Comparison of ENCODE assay signal across 8 cellular contexts in genomic region chr10:20858292-20859124, GRCh38. TPM values are rescaled to one million over a fixed set of nuclear protein-coding genes. Genes with fewer than 3 reads are reported as not detected.
A peak's percentile ranks its signal among the peaks of the same experiment; 100 is the strongest.
DNase-seq lines count a peak whose midpoint lies in the region; ATAC-seq and TF ChIP-seq lines count a peak whose summit lies in the region.

No MANE protein-coding gene starts in this region.

- TF ChIP-seq POLR2A in gastrocnemius medialis (IDR thresholded peaks at IDR 0.05), result no peak

- H3K27ac ChIP-seq in SK-N-SH (ENCODE audit: low read depth in 2 of 2, low read length in 1 of 2) (peak overlapping the region in 1 of 2 experiments; percentile 55; a peak in 2 of 4 replicates), gastrocnemius medialis (no peak overlapping the region)

- H3K4me1 ChIP-seq in SK-N-SH (ENCODE audit: control insufficient read depth in 1 of 2, insufficient read depth in 2 of 2, low read depth in 1 of 2, low read length in 1 of 2) (peaks cover 0 to 7% of the 10 kb centered on the region in 2 experiments; a peak in 1 of 4 replicates), gastrocnemius medialis (no peaks in the 10 kb centered on the region)

- peak; percentile 83 for TF ChIP-seq RAD21 in SK-N-SH (IDR thresholded peaks at IDR 0.05; ENCODE audit: low read length)

- H3F3A ChIP-seq in SK-N-SH (replicated peaks; ENCODE audit: insufficient read depth), result no peaks in the 10 kb centered on the region

- DNase-seq in DMS 273 treated with DMSO at 0.1 percent for 48 hours (lab: John Stamatoyannopoulos, UW) (peak; percentile 12), SK-N-SH (peak; percentile 10), inferior parietal cortex (ENCODE audit: extremely low spot score) (peak; percentile 53), gastrocnemius medialis (no peak)
- DNase-seq in activated CD4-positive, CD25-positive, alpha-beta regulatory T cell treated with anti-CD3 and anti-CD28 coated beads, Interleukin-2, amount 50 U/mL, for 72 hours, result no peak

- H4K20me1 ChIP-seq in SK-N-SH (ENCODE audit: insufficient read depth), result no peaks in the 10 kb centered on the region

- in situ Hi-C loops in gastrocnemius medialis (cut with MboI; ENCODE audit: low sequenced_read_pairs in 4 of 4), result loop anchor here in 2 of 4 donors (25.0 kb wide), 2 partner anchors 404 to 1446 kb away; no protein-coding TSS in a partner anchor

- no peaks in the 10 kb centered on the region for H3K9me2 ChIP-seq in SK-N-SH

- no peak overlapping the region for H3K4me3 ChIP-seq in SK-N-SH (ENCODE audit: low read depth in 2 of 2, low read length in 1 of 2)
- no peak overlapping the region for H3K4me3 ChIP-seq in gastrocnemius medialis

- no peaks in the 10 kb centered on the region for H3K79me2 ChIP-seq in SK-N-SH (ENCODE audit: insufficient read depth)

- intact Hi-C loops in gastrocnemius medialis (cut with DNase I; ENCODE audit: low total_unique reads), result no loop called here

- no peak overlapping the region for H3K9ac ChIP-seq in SK-N-SH

- CTCF ChIA-PET in SK-N-SH (lab: Yijun Ruan, JAX), result interaction anchor here (0.7 to 2.2 kb wide), 8 partner anchors 11 to 744 kb away, joined by 3 to 11 read pairs (median 4); no protein-coding TSS in a partner anchor

- H3K9me3 ChIP-seq in SK-N-SH (no peaks in the 10 kb centered on the region), gastrocnemius medialis (no peaks in the 10 kb centered on the region)

- no peak for TF ChIP-seq EP300 in SK-N-SH (IDR thresholded peaks at IDR 0.05; ENCODE audit: borderline replicate concordance in 1 of 2, low read depth in 1 of 2, low read length in 1 of 2)

- H3K27me3 ChIP-seq in SK-N-SH (ENCODE audit: insufficient read depth), result no peaks in the 10 kb centered on the region
- no peaks in the 10 kb centered on the region for H3K27me3 ChIP-seq in gastrocnemius medialis

- no peak overlapping the region for H3K4me2 ChIP-seq in SK-N-SH

- 0% methylated on average over 2 of the region's 2 CpGs for WGBS in SK-N-SH (ENCODE audit: low lambda C conversion rate)

- POLR2A ChIA-PET in SK-N-SH (lab: Yijun Ruan, JAX), result no interaction called here

- peak; percentile 76 for TF ChIP-seq CTCF in SK-N-SH (IDR thresholded peaks at IDR 0.05)
- TF ChIP-seq CTCF in gastrocnemius medialis (IDR thresholded peaks at IDR 0.05 in 4 of 5, conservative IDR thresholded peaks at IDR 0.05 in 1 of 5), result no peak

- peaks cover 0 to 11% of the 10 kb centered on the region in 2 experiments for H3K36me3 ChIP-seq in SK-N-SH (replicated peaks in 1 of 2; ENCODE audit: control insufficient read depth in 1 of 2, insufficient read depth in 2 of 2, low read length in 1 of 2)
- no peaks in the 10 kb centered on the region for H3K36me3 ChIP-seq in gastrocnemius medialis

- no peak overlapping the region; the same call in 1 of the 2 replicates for H2AFZ ChIP-seq in SK-N-SH (ENCODE audit: low read depth)

- peak; percentile 43 for ATAC-seq in HG02938 (IDR thresholded peaks at IDR 0.05; ENCODE audit: unreplicated experiment)
- no peak for ATAC-seq in GM18868 (IDR thresholded peaks at IDR 0.05; ENCODE audit: unreplicated experiment)
- no peak for ATAC-seq in gastrocnemius medialis
- no peak for ATAC-seq in GM18517 (IDR thresholded peaks at IDR 0.05; ENCODE audit: unreplicated experiment)

TF ChIP-seq in SK-N-SH, 30 proteins besides CTCF, POLR2A, EP300 and RAD21:
- TF ChIP-seq FOSL2 (IDR thresholded peaks at IDR 0.05; ENCODE audit: borderline replicate concordance, low read depth) (no peak), GATA2 (CRISPR knock-in tag; IDR thresholded peaks at IDR 0.05) (no peak), SMC3 (IDR thresholded peaks at IDR 0.05; ENCODE audit: low read depth, low read length) (peak; percentile 28; the same call in 1 of the 2 replicates), SIN3A (IDR thresholded peaks at IDR 0.05; ENCODE audit: borderline replicate concordance, low read depth, low read length) (no peak), MXI1 (IDR thresholded peaks at IDR 0.05; ENCODE audit: low read depth, low read length) (no peak)
TF ChIP-seq in SK-N-SH: peak in this region for 1.

RNA-seq across cellular contexts. Expression of gene NEBL, which starts 38.6 kb away (rescaled TPM):
- polyA plus RNA-seq in SK-N-SH (2012; rRNA removed), result 0.58 and 1.2 TPM in 2 replicates
- polyA plus RNA-seq in SK-N-SH (2012; cell fraction: cytosol; rRNA removed), result 1.4 and 2.1 TPM in 2 replicates
- 0.66 and 0.97 TPM in 2 replicates for polyA plus RNA-seq in SK-N-SH (2012; cell fraction: nucleus; rRNA removed)
- 1 to 10 TPM; 1.6 to 2.7 (median 2.5) TPM for total RNA-seq in gastrocnemius medialis

Comparison
In these comparisons a context has a peak if more than half of its experiments do, and no peak if none do; other contexts are left out.
1. DNase-seq: peak in DMS 273 treated with DMSO at 0.1 percent for 48 hours (single experiment), SK-N-SH (single experiment) and inferior parietal cortex (single experiment); none in activated CD4-positive, CD25-positive, alpha-beta regulatory T cell treated with anti-CD3 and anti-CD28 coated beads, Interleukin-2, amount 50 U/mL, for 72 hours (single experiment) and gastrocnemius medialis (0 of 2).